12 cellular contexts compared by ENCODE assay signal in genomic region chr17:34979153-34979552, GRCh38. TPM values are rescaled to one million over a fixed set of nuclear protein-coding genes. Genes with fewer than 3 reads are reported as not detected.
A peak's percentile ranks its signal among the peaks of the same experiment; 100 is the strongest.
DNase-seq lines count a peak whose midpoint lies in the region; ATAC-seq, FAIRE-seq and TF ChIP-seq lines count a peak whose summit lies in the region.
"Had no signal": no experiment of that assay in that cellular context is flagged by ENCODE, and none has a peak within 500 bp of the region (broad histone marks: within the 10 kb centered on the region; RNA-seq: fewer than 3 reads in every experiment).

No MANE protein-coding gene starts in this region.

- no peak overlapping the region for H3K18ac ChIP-seq in IMR-90 (ENCODE audit: low read depth, low read length)

- peak overlapping the region; percentile 3 for H3K4me3 Mint-ChIP-seq in activated CD4-positive, alpha-beta T cell treated with anti-CD3 and anti-CD28 coated beads, Interleukin-2, amount 10 ng/mL, durations not matched to agents 24 days and 14 days
- H3K4me3 Mint-ChIP-seq in progenitor cell of endocrine pancreas (ENCODE audit: low read depth), result peak overlapping the region; percentile 11

- no peak overlapping the region for H3K27ac ChIP-seq in IMR-90 (ENCODE audit: insufficient read depth, low read length)
- H3K27ac ChIP-seq in K562 (ENCODE audit: extremely low read depth, low read depth, low read length), result peak overlapping the region; percentile 96

- POLR2A ChIA-PET in IMR-90 (lab: Charles Lee; ENCODE audit: unreplicated experiment) (no interaction called here), K562 (lab: Yijun Ruan, JAX) (interaction anchor here (0.7 to 3.4 kb wide), 9 partner anchors 10 to 141 kb away, joined by 3 to 27 read pairs (median 4); partner anchors contain the start of gene RAD51D)

- TF ChIP-seq POLR2A in IMR-90 (IDR thresholded peaks at IDR 0.05; ENCODE audit: low read depth, low read length) (no peak), K562 (conservative IDR thresholded peaks at IDR 0.05) (no peak)

- no peak overlapping the region for H4K91ac ChIP-seq in IMR-90 (ENCODE audit: insufficient read depth, low read depth, low read length)

- CTCF ChIA-PET in IMR-90 (lab: Yijun Ruan, JAX), result interaction anchor here (0.6 kb wide), 1 partner anchor 260 kb away, joined by 6 read pairs; no protein-coding TSS in a partner anchor
- CTCF ChIA-PET in K562 (lab: Yijun Ruan, JAX; ENCODE audit: low intra/inter-chr PET ratio), result no interaction called here

- H3K79me1 ChIP-seq in IMR-90 (ENCODE audit: low read depth in 1 of 2, low read length in 2 of 2), result peaks cover 16 to 27% of the 10 kb centered on the region in 2 experiments

- no peak for DNase-seq in activated CD4-positive, alpha-beta T cell treated with anti-CD3 and anti-CD28 coated beads, Interleukin-2, amount 10 ng/mL, durations not matched to agents 24 days and 14 days
- no peak for DNase-seq in activated CD4-positive, alpha-beta T cell treated with anti-CD3 and anti-CD28 coated beads, Interleukin-2, amount 50 U/mL, for 1 hour
- DNase-seq in IMR-90 (no peak), K562 (ENCODE audit: extremely low read depth in 1 of 4, low spot score in 3 of 4) (peak in 1 of 4 experiments; percentile 21), progenitor cell of endocrine pancreas (ENCODE audit: low spot score, unreplicated experiment) (no peak), glomerular visceral epithelial cell (ENCODE audit: extremely low spot score) (no peak), SK-N-DZ (ENCODE audit: low spot score) (no peak), amniotic stem cell (lab: John Stamatoyannopoulos, UW) (no peak)
- DNase-seq: activated gamma-delta T cell treated with Interleukin-2 at 50 U/mL for 16 hours; occipital lobe; Peyer's patch; stimulated activated CD4-positive, alpha-beta T cell treated with anti-CD3 and anti-CD28 coated beads, Interleukin-2, amount 100 ng/mL, for 24 hours had no signal

- peak overlapping the region; percentile 46 for H4K5ac ChIP-seq in IMR-90 (ENCODE audit: low read depth, low read length)

- H2BK5ac ChIP-seq in IMR-90 (ENCODE audit: low read depth, low read length, poor library complexity, severe bottlenecking), result no peak overlapping the region

- peak overlapping the region; percentile 2; the same call in 1 of the 2 replicates for H3K4ac ChIP-seq in IMR-90 (ENCODE audit: low read depth, low read length)

- no peak overlapping the region for H2AFZ ChIP-seq in IMR-90 (replicated peaks; ENCODE audit: low read length, poor library complexity)
- H2AFZ ChIP-seq in K562 (ENCODE audit: low read depth, low read length), result peak overlapping the region; percentile 90

- H4K20me1 ChIP-seq in IMR-90 (ENCODE audit: insufficient read depth, low read length) (no peaks in the 10 kb centered on the region), K562 (replicated peaks; ENCODE audit: control insufficient read depth, insufficient read depth, low read length) (no peaks in the 10 kb centered on the region)

- H3K27me3 ChIP-seq in IMR-90 (ENCODE audit: control insufficient read depth, insufficient read depth, low read length) (no peaks in the 10 kb centered on the region), K562 (ENCODE audit: control insufficient read depth in 2 of 2, insufficient read depth in 2 of 2, low read length in 2 of 2) (no peaks in the 10 kb centered on the region)
- H3K27me3 ChIP-seq: Peyer's patch had no signal

- peaks cover 48% of the 10 kb centered on the region for H3K4me1 Mint-ChIP-seq in activated CD4-positive, alpha-beta T cell treated with anti-CD3 and anti-CD28 coated beads, Interleukin-2, amount 10 ng/mL, durations not matched to agents 24 days and 14 days
- H3K4me1 Mint-ChIP-seq in progenitor cell of endocrine pancreas (ENCODE audit: low read depth), result peaks cover 24% of the 10 kb centered on the region

- no peak overlapping the region for H3K14ac ChIP-seq in IMR-90 (replicated peaks; ENCODE audit: low read depth, low read length)

- H3K23ac ChIP-seq in IMR-90 (ENCODE audit: low read depth, low read length), result peak overlapping the region; percentile 14; the same call in 1 of the 2 replicates

- H3K9ac ChIP-seq in IMR-90 (ENCODE audit: low read depth, low read length) (no peak overlapping the region), K562 (ENCODE audit: insufficient read depth in 1 of 2, low read depth in 2 of 2, low read length in 2 of 2) (peak overlapping the region in 1 of 2 experiments; percentile 99; a peak in 2 of 4 replicates)

- H2BK120ac ChIP-seq in IMR-90 (ENCODE audit: low read depth, low read length), result no peak overlapping the region

- TF ChIP-seq EP300 in K562 (IDR thresholded peaks at IDR 0.05; ENCODE audit: low read length), result no peak

- 92% methylated on average over 2 of the region's 7 CpGs; no CpG with 5 or more reads in 1 of the 2 experiments for WGBS in IMR-90 (ENCODE audit: extremely low coverage in 2 of 2, insufficient read length in 1 of 2), 2 experiments
- 34% methylated on average over 7 of the region's 7 CpGs for WGBS in K562 (ENCODE audit: insufficient coverage, low coverage, missing lambda C conversion rate)

- H3K4me3 ChIP-seq in IMR-90 (ENCODE audit: insufficient read depth, low read depth, low read length) (no peak overlapping the region), K562 (no peak overlapping the region)

- no peak overlapping the region for H2BK20ac ChIP-seq in IMR-90 (ENCODE audit: low read depth, low read length)

- H3K36me3 Mint-ChIP-seq in activated CD4-positive, alpha-beta T cell treated with anti-CD3 and anti-CD28 coated beads, Interleukin-2, amount 10 ng/mL, durations not matched to agents 24 days and 14 days (ENCODE audit: low read depth), result peaks cover 23% of the 10 kb centered on the region
- H3K36me3 Mint-ChIP-seq in progenitor cell of endocrine pancreas (ENCODE audit: insufficient read depth), result peaks cover 9% of the 10 kb centered on the region

- intact Hi-C loops in activated CD4-positive, alpha-beta T cell treated with anti-CD3 and anti-CD28 coated beads, Interleukin-2, amount 10 ng/mL, durations not matched to agents 24 days and 14 days (cut with micrococcal nuclease), result no loop called here
- intact Hi-C loops in IMR-90 (cut with micrococcal nuclease) (no loop called here), K562 (cut with micrococcal nuclease) (no loop called here)

- ATAC-seq in IMR-90 (ENCODE audit: low read depth) (no peak), K562 (no peak)

- H3K56ac ChIP-seq in IMR-90 (ENCODE audit: extremely low read depth, insufficient read depth, low read length), result no peak overlapping the region

- no peaks in the 10 kb centered on the region for H3K9me3 Mint-ChIP-seq in activated CD4-positive, alpha-beta T cell treated with anti-CD3 and anti-CD28 coated beads, Interleukin-2, amount 10 ng/mL, durations not matched to agents 24 days and 14 days
- H3K9me3 Mint-ChIP-seq in progenitor cell of endocrine pancreas (ENCODE audit: low read depth), result no peaks in the 10 kb centered on the region

- peaks cover 35% of the 10 kb centered on the region for H3K79me2 ChIP-seq in K562 (ENCODE audit: control insufficient read depth, insufficient read depth, low read length)

- H3K9me1 ChIP-seq in IMR-90 (ENCODE audit: insufficient read depth, low read length) (0 out of 2 replicates have a peak, but pooled peaks cover 3% of the 10 kb centered on the region), K562 (ENCODE audit: control insufficient read depth, insufficient read depth, low read length) (no peaks in the 10 kb centered on the region)

- H3K4me2 ChIP-seq in IMR-90 (ENCODE audit: low read depth, low read length) (0 out of 2 replicates have a peak overlapping the region, but pooled peaks have one; percentile 18), K562 (ENCODE audit: insufficient read depth, low read length) (peak overlapping the region; percentile 89)

- H2AK9ac ChIP-seq in IMR-90 (replicated peaks; ENCODE audit: low read depth, low read length, poor library complexity), result peak overlapping the region; percentile 35

- H2BK15ac ChIP-seq in IMR-90 (ENCODE audit: low read depth, low read length), result no peak overlapping the region

- no peak for FAIRE-seq in K562 (lab: Jason Lieb, UNC)

- dilution Hi-C loops in IMR-90 (cut with HindIII; ENCODE audit: low sequenced_read_pairs, unreplicated experiment), result no loop called here

- H3K4me1 ChIP-seq in IMR-90 (ENCODE audit: control insufficient read depth, insufficient read depth, low read length), result peaks cover 7% of the 10 kb centered on the region
- H3K4me1 ChIP-seq in K562 (replicated peaks in 1 of 2; ENCODE audit: control insufficient read depth in 2 of 2, insufficient read depth in 2 of 2, low read length in 2 of 2), result peaks cover 17 to 30% of the 10 kb centered on the region in 2 experiments; a peak in 4 of 5 replicates

- H2AK5ac ChIP-seq in IMR-90 (ENCODE audit: low read depth, low read length), result no peak overlapping the region

- H4K8ac ChIP-seq in IMR-90 (ENCODE audit: low read depth in 2 of 2, low read length in 2 of 2), result peak overlapping the region; percentile 68 to 74; a peak in 2 of 4 replicates

- BruUV-seq in IMR-90 (replicated peaks; lab: Mats Ljungman, UMichigan), result no TSS peak
- BruUV-seq in K562 (replicated peaks; lab: Mats Ljungman, UMichigan), result no TSS peak

- no peak overlapping the region for H3K27ac Mint-ChIP-seq in activated CD4-positive, alpha-beta T cell treated with anti-CD3 and anti-CD28 coated beads, Interleukin-2, amount 10 ng/mL, durations not matched to agents 24 days and 14 days
- H3K27ac Mint-ChIP-seq in progenitor cell of endocrine pancreas, result no peak overlapping the region

- in situ Hi-C loops in IMR-90 (cut with MboI; ENCODE audit: low sequenced_read_pairs) (loop anchor here (25.0 kb wide), 1 partner anchor 608 kb away; the partner anchor contains the start of genes AP2B1 and PEX12), K562 (cut with MboI) (no loop called here)

- TF ChIP-seq RAD21 in IMR-90 (IDR thresholded peaks at IDR 0.05; ENCODE audit: low read length), result no peak
- no peak for TF ChIP-seq RAD21 in K562 (CRISPR knock-in tag; conservative IDR thresholded peaks at IDR 0.05 in 1 of 2, IDR thresholded peaks at IDR 0.05 in 1 of 2)

- no peak for TF ChIP-seq CTCF in IMR-90 (conservative IDR thresholded peaks at IDR 0.05; ENCODE audit: low read depth, low read length)
- TF ChIP-seq CTCF in K562 (IDR thresholded peaks at IDR 0.05 in 2 of 3, conservative IDR thresholded peaks at IDR 0.05 in 1 of 3; ENCODE audit: insufficient read depth in 2 of 3, low read depth in 1 of 3, low read length in 3 of 3), result no peak
- TF ChIP-seq CTCF in progenitor cell of endocrine pancreas (IDR thresholded peaks at IDR 0.05; ENCODE audit: unreplicated experiment), result no peak

- H3K36me3 ChIP-seq in IMR-90 (ENCODE audit: control insufficient read depth, insufficient read depth, low read length) (peaks cover 4% of the 10 kb centered on the region; the same call in 1 of the 2 replicates), K562 (ENCODE audit: control insufficient read depth, insufficient read depth, low read length) (peaks cover 13% of the 10 kb centered on the region)
- H3K36me3 ChIP-seq: Peyer's patch had no signal

- H3K9me3 ChIP-seq in IMR-90 (ENCODE audit: control insufficient read depth, insufficient read depth, low read length) (no peaks in the 10 kb centered on the region), K562 (replicated peaks; ENCODE audit: control insufficient read depth, insufficient read depth, low read depth, low read length) (no peaks in the 10 kb centered on the region)
- H3K9me3 ChIP-seq: Peyer's patch had no signal

- no peaks in the 10 kb centered on the region for H3K27me3 Mint-ChIP-seq in activated CD4-positive, alpha-beta T cell treated with anti-CD3 and anti-CD28 coated beads, Interleukin-2, amount 10 ng/mL, durations not matched to agents 24 days and 14 days
- H3K27me3 Mint-ChIP-seq in progenitor cell of endocrine pancreas, result no peaks in the 10 kb centered on the region

RNA-seq across cellular contexts. Expression of gene LIG3, which starts 1.2 kb away (rescaled TPM):
- total RNA-seq in activated CD4-positive, alpha-beta T cell treated with anti-CD3 and anti-CD28 coated beads, Interleukin-2, amount 10 ng/mL, durations not matched to agents 24 days and 14 days, result 67.2 and 67.3 TPM in 2 replicates
- total RNA-seq in IMR-90 (2012; rRNA removed) (35.8 and 41.9 TPM in 2 replicates), K562 (2014; rRNA removed) (64.1 and 75.0 TPM in 2 replicates), K562 (2014; rRNA removed; fragmentation: Illumina TruSeq; extraction: Trizol) (36.8 and 42.5 TPM in 2 replicates), K562 (2015; rRNA removed; fragmentation: Illumina TruSeq; extraction: Trizol) (33.4 and 38.4 TPM in 2 replicates), K562 (2021) (55.4 and 55.6 TPM in 2 replicates), progenitor cell of endocrine pancreas (101 TPM in 2 replicates)
- polyA plus RNA-seq in IMR-90 (2012; rRNA removed) (28.3 and 36.4 TPM in 2 replicates), K562 (2011; rRNA removed) (50.6 and 68.2 TPM in 2 replicates), K562 (2014; fragmentation: Illumina TruSeq; extraction: Trizol) (40.3 and 43.0 TPM in 2 replicates), K562 (2014; fragmentation: Nextera tagmentation; extraction: Ambion mirVana) (10 to 100 TPM in 1 of 2 experiments, 1 to 10 TPM in 1; 7.6 to 21.5 TPM), K562 (2014; rRNA removed) (52.3 and 54.3 TPM in 2 replicates)
- 18.8 and 24.6 TPM in 2 replicates for polyA plus RNA-seq in IMR-90 (2012; cell fraction: cytosol; rRNA removed)
- polyA plus RNA-seq in IMR-90 (2012; cell fraction: nucleus; rRNA removed; ENCODE audit: low replicate concordance), result 34.5 and 61.5 TPM in 2 replicates
- total RNA-seq in K562 (2011; cell fraction: chromatin; rRNA removed; ENCODE audit: low replicate concordance), result 259 and 365 TPM in 2 replicates
- 160 and 166 TPM in 2 replicates for total RNA-seq in K562 (2011; cell fraction: nucleolus; rRNA removed)
- total RNA-seq in K562 (2011; cell fraction: nucleoplasm; rRNA removed), result 160 and 180 TPM in 2 replicates
- 45.2 and 57.5 TPM in 2 replicates for polyA plus RNA-seq in K562 (2011; cell fraction: cytosol; rRNA removed)
- polyA plus RNA-seq in K562 (2011; cell fraction: nucleus; rRNA removed), result 127 and 136 TPM in 2 replicates
- 28.5 and 36.8 TPM in 2 replicates for polyA plus RNA-seq in K562 (2012)
- polyA minus RNA-seq in K562 (2011; rRNA and poly(A)+ RNA removed), result 87.1 and 136 TPM in 2 replicates
- 46.8 and 65.5 TPM in 2 replicates for polyA minus RNA-seq in K562 (2011; cell fraction: cytosol; rRNA and poly(A)+ RNA removed)
- 72.2 and 106 TPM in 2 replicates for polyA minus RNA-seq in K562 (2011; cell fraction: nucleus; rRNA and poly(A)+ RNA removed)
- 41.0 and 46.7 TPM in 2 replicates for polyA plus RNA-seq in SK-N-DZ (2014; cell fraction: cytosol; rRNA removed)
- 41.0 and 83.7 TPM in 2 replicates for polyA plus RNA-seq in SK-N-DZ (2014; cell fraction: nucleus; rRNA removed)

RNA-seq across cellular contexts. Expression of gene ZNF830, which starts 17.8 kb away (rescaled TPM):
- 24.7 and 28.4 TPM in 2 replicates for total RNA-seq in activated CD4-positive, alpha-beta T cell treated with anti-CD3 and anti-CD28 coated beads, Interleukin-2, amount 10 ng/mL, durations not matched to agents 24 days and 14 days
- total RNA-seq in IMR-90 (2012; rRNA removed), result 6.6 and 10.3 TPM in 2 replicates
- 5.1 and 5.5 TPM in 2 replicates for polyA plus RNA-seq in IMR-90 (2012; rRNA removed)
- 2.4 TPM in 2 replicates for polyA plus RNA-seq in IMR-90 (2012; cell fraction: cytosol; rRNA removed)
- 1.5 and 3.3 TPM in 2 replicates for polyA plus RNA-seq in IMR-90 (2012; cell fraction: nucleus; rRNA removed; ENCODE audit: low replicate concordance)
- total RNA-seq in K562 (2011; cell fraction: chromatin; rRNA removed; ENCODE audit: low replicate concordance), result 16.9 and 33.8 TPM in 2 replicates
- 14.3 and 16.5 TPM in 2 replicates for total RNA-seq in K562 (2011; cell fraction: nucleolus; rRNA removed)
- total RNA-seq in K562 (2011; cell fraction: nucleoplasm; rRNA removed), result 17.1 and 22.1 TPM in 2 replicates
- 16.2 and 28.7 TPM in 2 replicates for total RNA-seq in K562 (2014; rRNA removed)
- total RNA-seq in K562 (2014; rRNA removed; fragmentation: Illumina TruSeq; extraction: Trizol), result 21.8 and 22.4 TPM in 2 replicates
- total RNA-seq in K562 (2015; rRNA removed; fragmentation: Illumina TruSeq; extraction: Trizol), result 24.7 and 28.0 TPM in 2 replicates
- total RNA-seq in K562 (2021), result 17.2 and 21.7 TPM in 2 replicates
- polyA plus RNA-seq in K562 (2011; rRNA removed), result 8.9 and 14.4 TPM in 2 replicates
- 4.6 and 5.0 TPM in 2 replicates for polyA plus RNA-seq in K562 (2011; cell fraction: cytosol; rRNA removed)
- 9.5 and 11.2 TPM in 2 replicates for polyA plus RNA-seq in K562 (2011; cell fraction: nucleus; rRNA removed)
- 10.2 and 13.3 TPM in 2 replicates for polyA plus RNA-seq in K562 (2012)
- 17.3 and 19.0 TPM in 2 replicates for polyA plus RNA-seq in K562 (2014; fragmentation: Illumina TruSeq; extraction: Trizol)
- 10 to 100 TPM; 13.1 to 18.8 TPM for polyA plus RNA-seq in K562 (2014; fragmentation: Nextera tagmentation; extraction: Ambion mirVana)
- polyA plus RNA-seq in K562 (2014; rRNA removed), result 25.4 and 27.1 TPM in 2 replicates
- 10.1 and 13.3 TPM in 2 replicates for polyA minus RNA-seq in K562 (2011; rRNA and poly(A)+ RNA removed)
- 2.8 and 3.7 TPM in 2 replicates for polyA minus RNA-seq in K562 (2011; cell fraction: cytosol; rRNA and poly(A)+ RNA removed)
- 15.3 and 16.1 TPM in 2 replicates for polyA minus RNA-seq in K562 (2011; cell fraction: nucleus; rRNA and poly(A)+ RNA removed)
- 17.7 and 21.3 TPM in 2 replicates for total RNA-seq in progenitor cell of endocrine pancreas
- polyA plus RNA-seq in SK-N-DZ (2014; cell fraction: cytosol; rRNA removed), result 12.1 and 12.8 TPM in 2 replicates
- 7.5 and 8.8 TPM in 2 replicates for polyA plus RNA-seq in SK-N-DZ (2014; cell fraction: nucleus; rRNA removed)

RNA-seq across cellular contexts. Expression of gene CCT6B, which starts 17.9 kb away (rescaled TPM):
- 0.40 and 1.3 TPM in 2 replicates for total RNA-seq in activated CD4-positive, alpha-beta T cell treated with anti-CD3 and anti-CD28 coated beads, Interleukin-2, amount 10 ng/mL, durations not matched to agents 24 days and 14 days
- 0.72 and 1.7 TPM in 2 replicates for total RNA-seq in IMR-90 (2012; rRNA removed)
- 0.72 and 1.1 TPM in 2 replicates for polyA plus RNA-seq in IMR-90 (2012; rRNA removed)
- polyA plus RNA-seq in IMR-90 (2012; cell fraction: cytosol; rRNA removed), result 0.16 and 0.18 TPM in 2 replicates
- polyA plus RNA-seq in IMR-90 (2012; cell fraction: nucleus; rRNA removed; ENCODE audit: low replicate concordance), result 0.17 and 1.9 TPM in 2 replicates
- 0.62 and 3.4 TPM in 2 replicates for total RNA-seq in K562 (2011; cell fraction: chromatin; rRNA removed; ENCODE audit: low replicate concordance)
- 0.39 TPM in 1 of 2 replicates, not detected in the other for total RNA-seq in K562 (2011; cell fraction: nucleolus; rRNA removed)
- total RNA-seq in K562 (2011; cell fraction: nucleoplasm; rRNA removed), result 0.46 and 0.59 TPM in 2 replicates
- total RNA-seq in K562 (2014; rRNA removed), result 0.27 TPM in 1 of 2 replicates, not detected in the other
- 0.89 and 0.91 TPM in 2 replicates for total RNA-seq in K562 (2014; rRNA removed; fragmentation: Illumina TruSeq; extraction: Trizol)
- total RNA-seq in K562 (2015; rRNA removed; fragmentation: Illumina TruSeq; extraction: Trizol), result 0.53 and 0.58 TPM in 2 replicates
- 0.36 and 0.51 TPM in 2 replicates for total RNA-seq in K562 (2021)
- 0.64 and 0.79 TPM in 2 replicates for polyA plus RNA-seq in K562 (2011; rRNA removed)
- polyA plus RNA-seq in K562 (2011; cell fraction: cytosol; rRNA removed), result 0.09 and 0.32 TPM in 2 replicates
- 0.27 and 0.56 TPM in 2 replicates for polyA plus RNA-seq in K562 (2011; cell fraction: nucleus; rRNA removed)
- 0.48 and 1.4 TPM in 2 replicates for polyA plus RNA-seq in K562 (2012)
- 0.34 and 0.48 TPM in 2 replicates for polyA plus RNA-seq in K562 (2014; fragmentation: Illumina TruSeq; extraction: Trizol)
- polyA plus RNA-seq in K562 (2014; fragmentation: Nextera tagmentation; extraction: Ambion mirVana), result under 1 TPM; 0.25 to 0.83 TPM
- 0.67 and 0.69 TPM in 2 replicates for polyA plus RNA-seq in K562 (2014; rRNA removed)
- 0.18 and 1.0 TPM in 2 replicates for polyA minus RNA-seq in K562 (2011; rRNA and poly(A)+ RNA removed)
- not detected in 2 replicates for polyA minus RNA-seq in K562 (2011; cell fraction: cytosol; rRNA and poly(A)+ RNA removed)
- 0.40 and 0.44 TPM in 2 replicates for polyA minus RNA-seq in K562 (2011; cell fraction: nucleus; rRNA and poly(A)+ RNA removed)
- 1.6 and 1.7 TPM in 2 replicates for total RNA-seq in progenitor cell of endocrine pancreas
- 0.52 and 3.1 TPM in 2 replicates for polyA plus RNA-seq in SK-N-DZ (2014; cell fraction: cytosol; rRNA removed)
- 0.91 and 1.0 TPM in 2 replicates for polyA plus RNA-seq in SK-N-DZ (2014; cell fraction: nucleus; rRNA removed)
